ENCODE assay signal across 9 cellular contexts in the genomic region with DNA sequence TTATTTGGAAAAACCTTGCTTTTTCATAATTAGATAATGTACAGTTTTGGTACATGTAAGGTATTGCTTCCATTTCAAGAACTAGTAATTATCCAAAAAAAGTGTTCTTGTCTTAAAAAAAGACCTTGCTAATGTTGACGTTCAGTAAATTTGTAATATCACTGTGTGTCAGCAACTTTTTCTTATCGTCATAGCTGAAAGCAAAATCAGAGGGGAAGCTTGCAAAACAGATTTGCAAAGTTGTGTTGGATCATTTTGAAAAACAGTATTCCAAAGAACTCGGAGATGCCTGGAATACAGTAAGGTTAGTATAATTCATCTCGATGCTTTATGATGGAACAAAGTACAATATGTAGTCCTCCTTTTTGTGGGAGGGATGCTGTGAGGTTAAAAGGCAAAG. TPM values are rescaled to one million over a fixed set of nuclear protein-coding genes. Genes with fewer than 3 reads are reported as not detected.
A peak's percentile ranks its signal among the peaks of the same experiment; 100 is the strongest.
DNase-seq lines count a peak whose midpoint lies in the region; ATAC-seq and TF ChIP-seq lines count a peak whose summit lies in the region.
"Had no signal": no experiment of that assay in that cellular context is flagged by ENCODE, and none has a peak within 500 bp of the region (broad histone marks: within the 10 kb centered on the region; RNA-seq: fewer than 3 reads in every experiment).

No MANE protein-coding gene starts in this region.

- peaks cover 56% of the 10 kb centered on the region for H3K36me3 Mint-ChIP-seq in activated CD8-positive, alpha-beta memory T cell treated with anti-CD3 and anti-CD28 coated beads, Interleukin-2, amount 10 ng/mL, durations not matched to agents 7 days and 5 days

- peak overlapping the region; percentile 76 for H3K9ac ChIP-seq in SU-DHL-6 (ENCODE audit: low read length)

- H3K4me3 Mint-ChIP-seq in activated CD8-positive, alpha-beta memory T cell treated with anti-CD3 and anti-CD28 coated beads, Interleukin-2, amount 10 ng/mL, durations not matched to agents 7 days and 5 days = peak overlapping the region; percentile 97
- peak overlapping the region; percentile 88 to 95 for H3K4me3 Mint-ChIP-seq in stimulated activated naive CD8-positive, alpha-beta T cell treated with anti-CD3 and anti-CD28 coated beads, Interleukin-15, amount 100 ng/mL, for 72 hours

- no peaks in the 10 kb centered on the region for H3K9me2 ChIP-seq in SU-DHL-6 (replicated peaks; ENCODE audit: insufficient read depth, low read length)

- CTCF ChIA-PET in activated CD8-positive, alpha-beta memory T cell treated with anti-CD3 and anti-CD28 coated beads, Interleukin-2, amount 10 ng/mL, durations not matched to agents 7 days and 5 days (lab: Charles Lee) = interaction anchor here (0.9 to 2.8 kb wide), 3 partner anchors 7 to 54 kb away, joined by 3 to 15 read pairs (median 12); a partner anchor contains a TSS

- H4K20me1 ChIP-seq in SU-DHL-6 (ENCODE audit: low read depth, low read length) = no peaks in the 10 kb centered on the region

- peaks cover 18% of the 10 kb centered on the region for H3K36me3 ChIP-seq in SU-DHL-6 (ENCODE audit: low read length)

- no peaks in the 10 kb centered on the region for H3K27me3 ChIP-seq in SU-DHL-6 (ENCODE audit: low read length)

- TF ChIP-seq CTCF in SU-DHL-6 (IDR thresholded peaks at IDR 0.05; ENCODE audit: insufficient read depth, low read length, poor library complexity, severe bottlenecking) = no peak

- no peak overlapping the region for H3K27ac ChIP-seq in SU-DHL-6 (ENCODE audit: low read depth, low read length)

- H3K4me1 Mint-ChIP-seq in activated CD8-positive, alpha-beta memory T cell treated with anti-CD3 and anti-CD28 coated beads, Interleukin-2, amount 10 ng/mL, durations not matched to agents 7 days and 5 days = peaks cover 49% of the 10 kb centered on the region
- peaks cover 50% of the 10 kb centered on the region for H3K4me1 Mint-ChIP-seq in stimulated activated naive CD8-positive, alpha-beta T cell treated with anti-CD3 and anti-CD28 coated beads, Interleukin-15, amount 100 ng/mL, for 72 hours

- H3F3A ChIP-seq in SU-DHL-6 (ENCODE audit: insufficient read depth) = peaks cover 10% of the 10 kb centered on the region; the same call in 1 of the 2 replicates

- H3K27me3 Mint-ChIP-seq in activated CD8-positive, alpha-beta memory T cell treated with anti-CD3 and anti-CD28 coated beads, Interleukin-2, amount 10 ng/mL, durations not matched to agents 7 days and 5 days = no peaks in the 10 kb centered on the region
- H3K27me3 Mint-ChIP-seq in stimulated activated naive CD8-positive, alpha-beta T cell treated with anti-CD3 and anti-CD28 coated beads, Interleukin-15, amount 100 ng/mL, for 72 hours = no peaks in the 10 kb centered on the region

- no peak overlapping the region for H2AFZ ChIP-seq in SU-DHL-6 (ENCODE audit: low read depth, low read length, severe bottlenecking)

- peak overlapping the region; percentile 100 for H3K27ac Mint-ChIP-seq in activated CD8-positive, alpha-beta memory T cell treated with anti-CD3 and anti-CD28 coated beads, Interleukin-2, amount 10 ng/mL, durations not matched to agents 7 days and 5 days
- H3K27ac Mint-ChIP-seq in stimulated activated naive CD8-positive, alpha-beta T cell treated with anti-CD3 and anti-CD28 coated beads, Interleukin-15, amount 100 ng/mL, for 72 hours = peak overlapping the region in 1 of 2 donors; percentile 100

- H3K9me3 Mint-ChIP-seq in activated CD8-positive, alpha-beta memory T cell treated with anti-CD3 and anti-CD28 coated beads, Interleukin-2, amount 10 ng/mL, durations not matched to agents 7 days and 5 days (ENCODE audit: low read depth) = peaks cover 8% of the 10 kb centered on the region
- peaks cover 0 to 6% of the 10 kb centered on the region in 2 donors for H3K9me3 Mint-ChIP-seq in stimulated activated naive CD8-positive, alpha-beta T cell treated with anti-CD3 and anti-CD28 coated beads, Interleukin-15, amount 100 ng/mL, for 72 hours

- peak overlapping the region; percentile 68 for H3K4me3 ChIP-seq in SU-DHL-6 (ENCODE audit: insufficient read depth, low read length, poor library complexity, severe bottlenecking)

- peaks cover 45% of the 10 kb centered on the region for H3K79me2 ChIP-seq in SU-DHL-6 (ENCODE audit: insufficient read depth, low read length)

- H3K9me3 ChIP-seq in SU-DHL-6 (ENCODE audit: insufficient read depth, low read length) = no peaks in the 10 kb centered on the region

- H3K4me2 ChIP-seq in SU-DHL-6 (ENCODE audit: low read depth, low read length, poor library complexity, severe bottlenecking) = peak overlapping the region; percentile 98

- no peak for DNase-seq in activated CD8-positive, alpha-beta memory T cell treated with anti-CD3 and anti-CD28 coated beads, Interleukin-2, amount 10 ng/mL, durations not matched to agents 7 days and 5 days
- no peak for DNase-seq in activated CD8-positive, alpha-beta memory T cell treated with anti-CD3 and anti-CD28 coated beads for 24 hours
- peak; percentile 50 for DNase-seq in fibroblast of peridontal ligament (ENCODE audit: extremely low read depth)
- DNase-seq in stimulated activated naive CD8-positive, alpha-beta T cell treated with anti-CD3 and anti-CD28 coated beads, Interleukin-15, amount 100 ng/mL, for 72 hours = no peak
- DNase-seq in stimulated activated naive CD4-positive, alpha-beta T cell treated with Interleukin-2 at 50 U/mL for 16 hours (lab: John Stamatoyannopoulos, UW) = no peak

- ATAC-seq in activated CD8-positive, alpha-beta memory T cell treated with anti-CD3 and anti-CD28 coated beads, Interleukin-2, amount 10 ng/mL, durations not matched to agents 7 days and 5 days = no peak
- ATAC-seq in stimulated activated naive CD8-positive, alpha-beta T cell treated with anti-CD3 and anti-CD28 coated beads, Interleukin-15, amount 100 ng/mL, for 72 hours = no peak
- ATAC-seq in GM19023 (IDR thresholded peaks at IDR 0.05; ENCODE audit: unreplicated experiment) (no peak), HG03571 (IDR thresholded peaks at IDR 0.05; ENCODE audit: unreplicated experiment) (no peak)

RNA-seq across cellular contexts. Expression of a gene that starts 1.4 kb away (rescaled TPM):
- 10 to 100 TPM; 15.0 to 15.3 TPM for total RNA-seq in activated CD8-positive, alpha-beta memory T cell treated with anti-CD3 and anti-CD28 coated beads, Interleukin-2, amount 10 ng/mL, durations not matched to agents 7 days and 5 days

RNA-seq across cellular contexts. Expression of a gene that starts 1.5 kb away (rescaled TPM):
- 10 to 100 TPM in 1 of 2 experiments, 1 to 10 TPM in 1; 7.0 to 11.8 TPM for total RNA-seq in activated CD8-positive, alpha-beta memory T cell treated with anti-CD3 and anti-CD28 coated beads, Interleukin-2, amount 10 ng/mL, durations not matched to agents 7 days and 5 days

RNA-seq across cellular contexts. Expression of a gene that starts 35.8 kb away (rescaled TPM):
- not detected for total RNA-seq in activated CD8-positive, alpha-beta memory T cell treated with anti-CD3 and anti-CD28 coated beads, Interleukin-2, amount 10 ng/mL, durations not matched to agents 7 days and 5 days
- total RNA-seq: lung microvascular endothelial cell had no signal
